ENCODE assay signal across 12 cellular contexts in genomic region chr22:46090631-46091201, GRCh38. TPM values are rescaled to one million over a fixed set of nuclear protein-coding genes. Genes with fewer than 3 reads are reported as not detected.
DNase-seq lines count a peak whose midpoint lies in the region; TF ChIP-seq lines count a peak whose summit lies in the region.
"Had no signal": no experiment of that assay in that cellular context is flagged by ENCODE, and none has a peak within 500 bp of the region (broad histone marks: within the 10 kb centered on the region; RNA-seq: fewer than 3 reads in every experiment).

No MANE protein-coding gene starts in this region.

- peaks cover 62% of the 10 kb centered on the region for H3K36me3 ChIP-seq in adipocyte (ENCODE audit: control insufficient read depth, insufficient read depth, low read length, severe bottlenecking)
- H3K36me3 ChIP-seq in prostate gland: peaks cover 0 to 4% of the 10 kb centered on the region in 2 donors
- H3K36me3 ChIP-seq in PC-9 (ENCODE audit: low read depth): no peaks in the 10 kb centered on the region

- no peaks in the 10 kb centered on the region for H3K9me3 ChIP-seq in adipocyte (ENCODE audit: control insufficient read depth, low read length)
- H3K9me3 ChIP-seq in prostate gland: no peaks in the 10 kb centered on the region
- H3K9me3 ChIP-seq in PC-9 (ENCODE audit: insufficient read depth, low read depth): no peaks in the 10 kb centered on the region

- POLR2A ChIA-PET in PC-9 (lab: Charles Lee; ENCODE audit: unreplicated experiment): no interaction called here
- POLR2A ChIA-PET in activated CD4-positive, alpha-beta memory T cell treated with anti-CD3 and anti-CD28 coated beads, Interleukin-2, amount 10 ng/mL, durations not matched to agents 7 days and 5 days (lab: Charles Lee): no interaction called here

- H3K27me3 Mint-ChIP-seq in activated CD4-positive, alpha-beta memory T cell treated with anti-CD3 and anti-CD28 coated beads, Interleukin-2, amount 10 ng/mL, durations not matched to agents 7 days and 5 days: no peaks in the 10 kb centered on the region
- H3K27me3 Mint-ChIP-seq: activated CD4-positive, alpha-beta T cell treated with anti-CD3 and anti-CD28 coated beads for 36 hours; activated naive CD8-positive, alpha-beta T cell treated with anti-CD3 and anti-CD28 coated beads, Interleukin-2, amount 50 U/mL, for 24 hours; CD4-positive, alpha-beta memory T cell had no signal

- no peak overlapping the region for H2AFZ ChIP-seq in PC-9

- H3K4me3 Mint-ChIP-seq in activated CD4-positive, alpha-beta memory T cell treated with anti-CD3 and anti-CD28 coated beads, Interleukin-2, amount 10 ng/mL, durations not matched to agents 7 days and 5 days: no peak overlapping the region
- H3K4me3 Mint-ChIP-seq: activated CD4-positive, alpha-beta T cell treated with anti-CD3 and anti-CD28 coated beads for 36 hours; activated naive CD8-positive, alpha-beta T cell treated with anti-CD3 and anti-CD28 coated beads, Interleukin-2, amount 50 U/mL, for 24 hours; CD4-positive, alpha-beta memory T cell had no signal

- H3K4me2 ChIP-seq in PC-9: no peak overlapping the region

- peaks cover 81% of the 10 kb centered on the region for H3K4me1 ChIP-seq in adipocyte (ENCODE audit: control insufficient read depth, insufficient read depth, low read length)
- peaks cover 64% of the 10 kb centered on the region for H3K4me1 ChIP-seq in prostate gland (replicated peaks)
- H3K4me1 ChIP-seq in PC-9 (replicated peaks; ENCODE audit: insufficient read depth): peaks cover 9% of the 10 kb centered on the region

- peak overlapping the region; percentile 98 for H3K4me3 ChIP-seq in AG10803 (ENCODE audit: low read length)
- H3K4me3 ChIP-seq in adipocyte (ENCODE audit: low read length): peak overlapping the region; percentile 100
- no peak overlapping the region for H3K4me3 ChIP-seq in fibroblast of villous mesenchyme (ENCODE audit: low read depth, low read length)
- no peak overlapping the region for H3K4me3 ChIP-seq in prostate gland
- no peak overlapping the region for H3K4me3 ChIP-seq in PC-9

- TF ChIP-seq CTCF in AG10803 (conservative IDR thresholded peaks at IDR 0.05; ENCODE audit: low read length): no peak
- no peak for TF ChIP-seq CTCF in fibroblast of villous mesenchyme (IDR thresholded peaks at IDR 0.05; ENCODE audit: insufficient read depth, low read depth, low read length)
- TF ChIP-seq CTCF in prostate gland (IDR thresholded peaks at IDR 0.05): no peak
- TF ChIP-seq CTCF in PC-9 (conservative IDR thresholded peaks at IDR 0.05): no peak

- peaks cover 10% of the 10 kb centered on the region for H3K4me1 Mint-ChIP-seq in activated CD4-positive, alpha-beta memory T cell treated with anti-CD3 and anti-CD28 coated beads, Interleukin-2, amount 10 ng/mL, durations not matched to agents 7 days and 5 days
- H3K4me1 Mint-ChIP-seq: activated CD4-positive, alpha-beta T cell treated with anti-CD3 and anti-CD28 coated beads for 36 hours; activated naive CD8-positive, alpha-beta T cell treated with anti-CD3 and anti-CD28 coated beads, Interleukin-2, amount 50 U/mL, for 24 hours had no signal

- 47% methylated on average over 10 of the region's 10 CpGs for WGBS in prostate gland

- CTCF ChIA-PET in PC-9 (lab: Charles Lee): no interaction called here
- CTCF ChIA-PET in activated CD4-positive, alpha-beta memory T cell treated with anti-CD3 and anti-CD28 coated beads, Interleukin-2, amount 10 ng/mL, durations not matched to agents 7 days and 5 days (lab: Charles Lee): no interaction called here

- no peak for TF ChIP-seq POLR2A in prostate gland (IDR thresholded peaks at IDR 0.05)

- peak overlapping the region; percentile 100 for H3K9ac ChIP-seq in adipocyte (ENCODE audit: low read length)

- H3K79me2 ChIP-seq in PC-9 (ENCODE audit: low read depth): peaks cover 87% of the 10 kb centered on the region

- no TSS peak for BruUV-seq in PC-9 (replicated peaks; lab: Mats Ljungman, UMichigan)

- H3K27me3 ChIP-seq in adipocyte (replicated peaks; ENCODE audit: control insufficient read depth, insufficient read depth, low read length) (no peaks in the 10 kb centered on the region), prostate gland (replicated peaks; ENCODE audit: insufficient read depth) (no peaks in the 10 kb centered on the region), PC-9 (ENCODE audit: insufficient read depth, low read depth) (no peaks in the 10 kb centered on the region)

- H3K27ac Mint-ChIP-seq in activated CD4-positive, alpha-beta memory T cell treated with anti-CD3 and anti-CD28 coated beads, Interleukin-2, amount 10 ng/mL, durations not matched to agents 7 days and 5 days: no peak overlapping the region
- H3K27ac Mint-ChIP-seq: activated CD4-positive, alpha-beta T cell treated with anti-CD3 and anti-CD28 coated beads for 36 hours; activated naive CD8-positive, alpha-beta T cell treated with anti-CD3 and anti-CD28 coated beads, Interleukin-2, amount 50 U/mL, for 24 hours; progenitor cell of endocrine pancreas had no signal

- H3F3A ChIP-seq in PC-9 (ENCODE audit: insufficient read depth, low read depth): peaks cover 9% of the 10 kb centered on the region; the same call in 1 of the 2 replicates

- intact Hi-C loops in prostate gland (cut with DNase I): no loop called here
- intact Hi-C loops in PC-9 (cut with micrococcal nuclease; ENCODE audit: unreplicated experiment): no loop called here

- DNase-seq in AG10803 (ENCODE audit: low read depth) (peak; percentile 77), adipocyte (ENCODE audit: low read depth) (no peak), fibroblast of villous mesenchyme (ENCODE audit: low read depth) (peak; percentile 70), prostate gland (ENCODE audit: low spot score) (no peak), PC-9 (no peak), NCI-H1092 treated with DMSO at 0.1 percent for 48 hours (lab: John Stamatoyannopoulos, UW) (no peak)
- no peak for DNase-seq in activated CD4-positive, alpha-beta memory T cell treated with anti-CD3 and anti-CD28 coated beads, Interleukin-2, amount 10 ng/mL, durations not matched to agents 7 days and 5 days
- DNase-seq in stimulated activated naive CD4-positive, alpha-beta T cell (lab: John Stamatoyannopoulos, UW): no peak
- DNase-seq: activated CD4-positive, alpha-beta T cell treated with anti-CD3 and anti-CD28 coated beads for 36 hours; activated naive CD8-positive, alpha-beta T cell treated with anti-CD3 and anti-CD28 coated beads, Interleukin-2, amount 50 U/mL, for 24 hours; CD4-positive, alpha-beta memory T cell had no signal

- no peaks in the 10 kb centered on the region for H3K36me3 Mint-ChIP-seq in activated CD4-positive, alpha-beta memory T cell treated with anti-CD3 and anti-CD28 coated beads, Interleukin-2, amount 10 ng/mL, durations not matched to agents 7 days and 5 days (ENCODE audit: low read depth)
- H3K36me3 Mint-ChIP-seq: CD4-positive, alpha-beta memory T cell had no signal

- H3K27ac ChIP-seq in prostate gland: peak overlapping the region; percentile 96 to 99
- H3K27ac ChIP-seq in PC-9: no peak overlapping the region

- H3K9me2 ChIP-seq in PC-9 (ENCODE audit: insufficient read depth): no peaks in the 10 kb centered on the region

- H3K9me3 Mint-ChIP-seq in activated CD4-positive, alpha-beta memory T cell treated with anti-CD3 and anti-CD28 coated beads, Interleukin-2, amount 10 ng/mL, durations not matched to agents 7 days and 5 days: no peaks in the 10 kb centered on the region
- H3K9me3 Mint-ChIP-seq: activated naive CD8-positive, alpha-beta T cell treated with anti-CD3 and anti-CD28 coated beads, Interleukin-2, amount 50 U/mL, for 24 hours; CD4-positive, alpha-beta memory T cell had no signal

- H4K20me1 ChIP-seq in PC-9 (ENCODE audit: insufficient read depth): peaks cover 39% of the 10 kb centered on the region

RNA-seq across cellular contexts. Expression of gene PPARA, which starts 59.6 kb away (rescaled TPM):
- total RNA-seq in fibroblast of villous mesenchyme: 14.2 and 15.5 TPM in 2 replicates
- 10 to 100 TPM; 21.2 to 27.3 TPM for total RNA-seq in prostate gland
- 43.9 and 48.7 TPM in 2 replicates for total RNA-seq in PC-9 (2021)
- total RNA-seq in activated CD4-positive, alpha-beta memory T cell treated with anti-CD3 and anti-CD28 coated beads, Interleukin-2, amount 10 ng/mL, durations not matched to agents 7 days and 5 days: 10 to 100 TPM; 12.9 to 13.4 TPM

Comparison
In these comparisons a context has a peak if more than half of its experiments do, and no peak if none do; other contexts are left out.
1. DNase-seq: peak in AG10803 (single experiment) and fibroblast of villous mesenchyme (single experiment); none in adipocyte (single experiment), prostate gland (single experiment), PC-9 (0 of 2), activated CD4-positive, alpha-beta memory T cell treated with anti-CD3 and anti-CD28 coated beads, Interleukin-2, amount 10 ng/mL, durations not matched to agents 7 days and 5 days (single experiment), NCI-H1092 treated with DMSO at 0.1 percent for 48 hours (single experiment) and stimulated activated naive CD4-positive, alpha-beta T cell (0 of 6).
2. H3K4me3 ChIP-seq: peak in AG10803 (single experiment) and adipocyte (single experiment); none in fibroblast of villous mesenchyme (single experiment), prostate gland (0 of 2) and PC-9 (single experiment).